Comparison of ENCODE assay signal across 17 cellular contexts in the genomic region with DNA sequence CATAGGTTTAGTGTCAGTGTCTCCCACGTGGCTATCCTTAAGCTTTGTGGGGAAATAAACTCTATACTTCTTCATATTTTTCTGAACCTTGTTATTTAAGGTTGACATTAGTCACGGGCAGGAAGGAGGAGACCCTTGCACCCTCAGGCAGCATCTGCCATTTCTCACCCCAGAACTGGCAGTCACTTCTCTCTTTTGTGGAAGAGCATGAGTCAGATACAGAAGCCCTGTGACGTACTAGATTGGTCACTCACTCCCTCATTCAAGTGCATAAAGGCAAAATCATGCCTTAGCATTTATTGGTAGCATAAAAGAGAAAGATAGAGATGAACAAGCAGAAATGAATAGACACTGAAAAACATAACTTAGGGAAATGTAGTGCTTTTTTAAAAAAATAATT.
A peak's percentile ranks its signal among the peaks of the same experiment; 100 is the strongest.
DNase-seq lines count a peak whose midpoint lies in the region; ATAC-seq lines count a peak whose summit lies in the region.
"Had no signal": no experiment of that assay in that cellular context is flagged by ENCODE, and none has a peak within 500 bp of the region (broad histone marks: within the 10 kb centered on the region; RNA-seq: fewer than 3 reads in every experiment).

No MANE protein-coding gene starts in this region.

- H3K4me3 Mint-ChIP-seq in activated CD8-positive, alpha-beta memory T cell treated with anti-CD3 and anti-CD28 coated beads, Interleukin-2, amount 10 ng/mL, durations not matched to agents 7 days and 5 days = no peak overlapping the region
- H3K4me3 Mint-ChIP-seq: activated naive CD4-positive, alpha-beta T cell treated with anti-CD3 and anti-CD28 coated beads for 36 hours; central memory CD8-positive, alpha-beta T cell; H9 had no signal

- no peak overlapping the region for H3K27ac ChIP-seq in caudate nucleus (ENCODE audit: low read depth, low read length)
- H3K27ac ChIP-seq: thoracic aorta had no signal

- in situ Hi-C loops in SK-MEL-5 (cut with HindIII; ENCODE audit: low pct_unique_long_range_greater_than_20kb, low sequenced_read_pairs) = no loop called here

- H3K4me1 Mint-ChIP-seq in activated CD8-positive, alpha-beta memory T cell treated with anti-CD3 and anti-CD28 coated beads, Interleukin-2, amount 10 ng/mL, durations not matched to agents 7 days and 5 days = peaks cover 11% of the 10 kb centered on the region
- H3K4me1 Mint-ChIP-seq: central memory CD8-positive, alpha-beta T cell had no signal

- CTCF ChIA-PET in activated CD8-positive, alpha-beta memory T cell treated with anti-CD3 and anti-CD28 coated beads, Interleukin-2, amount 10 ng/mL, durations not matched to agents 7 days and 5 days (lab: Charles Lee) = no interaction called here

- no peaks in the 10 kb centered on the region for H3K9me3 Mint-ChIP-seq in activated CD8-positive, alpha-beta memory T cell treated with anti-CD3 and anti-CD28 coated beads, Interleukin-2, amount 10 ng/mL, durations not matched to agents 7 days and 5 days (ENCODE audit: low read depth)
- H3K9me3 Mint-ChIP-seq: activated naive CD4-positive, alpha-beta T cell treated with anti-CD3 and anti-CD28 coated beads for 36 hours; central memory CD8-positive, alpha-beta T cell; H9 had no signal

- no peak overlapping the region for H3K27ac Mint-ChIP-seq in activated CD8-positive, alpha-beta memory T cell treated with anti-CD3 and anti-CD28 coated beads, Interleukin-2, amount 10 ng/mL, durations not matched to agents 7 days and 5 days
- H3K27ac Mint-ChIP-seq: activated naive CD4-positive, alpha-beta T cell treated with anti-CD3 and anti-CD28 coated beads for 36 hours; H9 had no signal

- ATAC-seq in activated CD8-positive, alpha-beta memory T cell treated with anti-CD3 and anti-CD28 coated beads, Interleukin-2, amount 10 ng/mL, durations not matched to agents 7 days and 5 days = peak; percentile 51
- peak; percentile 44 for ATAC-seq in HG02870 (IDR thresholded peaks at IDR 0.05; ENCODE audit: unreplicated experiment)

- H3K27me3 Mint-ChIP-seq in activated CD8-positive, alpha-beta memory T cell treated with anti-CD3 and anti-CD28 coated beads, Interleukin-2, amount 10 ng/mL, durations not matched to agents 7 days and 5 days = peaks cover 43% of the 10 kb centered on the region
- H3K27me3 Mint-ChIP-seq: central memory CD8-positive, alpha-beta T cell had no signal

- peaks cover 1% of the 10 kb centered on the region for H3K36me3 Mint-ChIP-seq in activated CD8-positive, alpha-beta memory T cell treated with anti-CD3 and anti-CD28 coated beads, Interleukin-2, amount 10 ng/mL, durations not matched to agents 7 days and 5 days

- DNase-seq in activated CD8-positive, alpha-beta memory T cell treated with anti-CD3 and anti-CD28 coated beads, Interleukin-2, amount 10 ng/mL, durations not matched to agents 7 days and 5 days = no peak
- no peak for DNase-seq in activated CD8-positive, alpha-beta memory T cell treated with anti-CD3 and anti-CD28 coated beads, Interleukin-2, amount 50 U/mL, for 48 hours
- peak; percentile 65 for DNase-seq in SK-MEL-5 (ENCODE audit: low read depth, low spot score)
- peak; percentile 50 for DNase-seq in foreskin melanocyte
- DNase-seq in mesenteric fat pad (ENCODE audit: low spot score) = no peak
- no peak for DNase-seq in stimulated activated CD8-positive, alpha-beta memory T cell treated with anti-CD3 and anti-CD28 coated beads, Interleukin-4, amount 100 ng/mL, for 48 hours
- no peak for DNase-seq in caudate nucleus (lab: John Stamatoyannopoulos, UW)
- DNase-seq: activated naive CD4-positive, alpha-beta T cell treated with anti-CD3 and anti-CD28 coated beads for 36 hours; H9; NCI-H345; posterior cingulate gyrus; RPMI8226; stimulated activated CD4-positive, alpha-beta T cell treated with anti-CD3 and anti-CD28 coated beads, Interleukin-12 subunit alpha, Interleukin-12 subunit beta, amount 100 ng/mL, for 4 hours; T-helper 9 cell had no signal

Comparison
In these comparisons a context has a peak if more than half of its experiments do, and no peak if none do; other contexts are left out.
1. DNase-seq: peak in SK-MEL-5 (single experiment) and foreskin melanocyte (single experiment); none in activated CD8-positive, alpha-beta memory T cell treated with anti-CD3 and anti-CD28 coated beads, Interleukin-2, amount 10 ng/mL, durations not matched to agents 7 days and 5 days (single experiment), activated CD8-positive, alpha-beta memory T cell treated with anti-CD3 and anti-CD28 coated beads, Interleukin-2, amount 50 U/mL, for 48 hours (single experiment), mesenteric fat pad (single experiment), stimulated activated CD8-positive, alpha-beta memory T cell treated with anti-CD3 and anti-CD28 coated beads, Interleukin-4, amount 100 ng/mL, for 48 hours (single experiment) and caudate nucleus (0 of 61).